ENCODE assay signal across 17 cellular contexts in the genomic region with DNA sequence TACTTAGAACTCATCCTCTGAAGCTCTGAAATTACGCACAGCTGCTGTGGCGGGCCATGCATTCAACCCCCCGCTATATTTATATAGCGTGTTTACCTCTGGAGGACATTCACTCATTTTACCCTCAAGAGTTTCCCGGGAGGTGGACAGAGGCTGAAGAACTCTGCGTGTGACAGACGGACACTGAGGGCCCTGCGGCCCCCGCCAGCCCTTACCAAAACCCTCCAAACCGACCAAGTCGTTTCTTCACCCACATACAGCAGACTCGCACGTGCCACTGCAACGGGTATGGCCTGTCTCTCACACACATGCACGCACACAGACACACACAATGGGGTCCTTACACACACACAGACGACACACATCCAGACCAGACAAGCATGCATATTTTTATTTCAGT.
DNase-seq lines count a peak whose midpoint lies in the region; ATAC-seq, FAIRE-seq and TF ChIP-seq lines count a peak whose summit lies in the region.
"Had no signal": no experiment of that assay in that cellular context is flagged by ENCODE, and none has a peak within 500 bp of the region (broad histone marks: within the 10 kb centered on the region; RNA-seq: fewer than 3 reads in every experiment).

No MANE protein-coding gene starts in this region.

- no peak for FAIRE-seq in frontal cortex (lab: Jason Lieb, UNC)
- FAIRE-seq: K562 had no signal

- no peak for TF ChIP-seq POLR2A in transverse colon (IDR thresholded peaks at IDR 0.05)

- H3K9me2 ChIP-seq in hepatocyte (replicated peaks; ENCODE audit: insufficient read depth) = no peaks in the 10 kb centered on the region

- H3K4me3 ChIP-seq in SJSA1 (no peak overlapping the region), hepatocyte (no peak overlapping the region), mucosa of rectum (ENCODE audit: low read length in 2 of 2) (no peak overlapping the region), transverse colon (no peak overlapping the region)
- H3K4me3 ChIP-seq: BLaER1 treated with 17β-estradiol and CSF1 and Interleukin-3, amounts not matched to agents 10 nM and 100 nM; K562 had no signal

- in situ Hi-C loops in transverse colon (cut with MboI; ENCODE audit: low pct_ligation_motif_present in 1 of 4, low pct_unique_long_range_greater_than_20kb in 1 of 4, low sequenced_read_pairs in 3 of 4) = no loop called here

- H3K9me3 ChIP-seq in SJSA1 (replicated peaks) (no peaks in the 10 kb centered on the region), hepatocyte (ENCODE audit: low read depth) (no peaks in the 10 kb centered on the region), mucosa of rectum (ENCODE audit: control insufficient read depth in 2 of 2, low read length in 2 of 2) (no peaks in the 10 kb centered on the region), transverse colon (no peaks in the 10 kb centered on the region)
- H3K9me3 ChIP-seq: BLaER1 treated with 17β-estradiol and CSF1 and Interleukin-3, amounts not matched to agents 10 nM and 100 nM; Caco-2 had no signal

- H3K4me1 ChIP-seq in SJSA1 (replicated peaks) (peaks cover 81% of the 10 kb centered on the region), hepatocyte (ENCODE audit: insufficient read depth) (peaks cover 31% of the 10 kb centered on the region), mucosa of rectum (ENCODE audit: control insufficient read depth in 2 of 2, insufficient read depth in 2 of 2, low read length in 2 of 2) (peaks cover 3 to 9% of the 10 kb centered on the region in 2 donors), transverse colon (peaks cover 0 to 21% (median 10%) of the 10 kb centered on the region in 4 donors)
- H3K4me1 ChIP-seq: BLaER1 treated with 17β-estradiol and CSF1 and Interleukin-3, amounts not matched to agents 10 nM and 100 nM had no signal

- H3K27me3 ChIP-seq in SJSA1 (replicated peaks) = no peaks in the 10 kb centered on the region
- peaks cover 56% of the 10 kb centered on the region for H3K27me3 ChIP-seq in hepatocyte
- peaks cover 16 to 17% of the 10 kb centered on the region in 2 donors for H3K27me3 ChIP-seq in mucosa of rectum (ENCODE audit: control insufficient read depth in 2 of 2, insufficient read depth in 2 of 2, low read length in 2 of 2)
- H3K27me3 ChIP-seq in transverse colon = peaks cover 30% of the 10 kb centered on the region

- TF ChIP-seq EP300 in transverse colon (IDR thresholded peaks at IDR 0.05; ENCODE audit: low read depth) = no peak

- intact Hi-C loops in transverse colon (cut with DNase I; ENCODE audit: low total_unique reads) = no loop called here

- no peak overlapping the region for H2AFZ ChIP-seq in hepatocyte

- DNase-seq in SJSA1 (ENCODE audit: low read depth in 1 of 2, low spot score in 2 of 2) (no peak), hepatocyte (ENCODE audit: low spot score) (no peak), transverse colon (no peak), frontal cortex (ENCODE audit: low spot score in 2 of 2) (no peak)
- DNase-seq: Caco-2; CD8-positive, alpha-beta T cell; DMS153; DMS79; GF-D8; GOT3; H9 had no signal

- no peak overlapping the region for H3K9ac ChIP-seq in mucosa of rectum (ENCODE audit: low read depth in 1 of 2, low read length in 2 of 2)
- H3K9ac ChIP-seq: BLaER1 treated with 17β-estradiol and CSF1 and Interleukin-3, amounts not matched to agents 10 nM and 100 nM had no signal

- peak overlapping the region; percentile 47 for H3K4me2 ChIP-seq in hepatocyte
- H3K4me2 ChIP-seq: BLaER1 treated with 17β-estradiol and CSF1 and Interleukin-3, amounts not matched to agents 10 nM and 100 nM had no signal

- ATAC-seq in HG03159 (IDR thresholded peaks at IDR 0.05; ENCODE audit: unreplicated experiment) (no peak), HG03460 (IDR thresholded peaks at IDR 0.05; ENCODE audit: unreplicated experiment) (no peak)
- ATAC-seq: CD8-positive, alpha-beta T cell; K562 had no signal

- H3K36me3 ChIP-seq in SJSA1 (no peaks in the 10 kb centered on the region), hepatocyte (replicated peaks; ENCODE audit: insufficient read depth, low read depth) (no peaks in the 10 kb centered on the region), mucosa of rectum (ENCODE audit: control insufficient read depth in 2 of 2, insufficient read depth in 2 of 2, low read length in 2 of 2) (no peaks in the 10 kb centered on the region), transverse colon (no peaks in the 10 kb centered on the region)
- H3K36me3 ChIP-seq: BLaER1 treated with 17β-estradiol and CSF1 and Interleukin-3, amounts not matched to agents 10 nM and 100 nM had no signal

- H3K27ac ChIP-seq in SJSA1 (peak overlapping the region; percentile 100), hepatocyte (peak overlapping the region; percentile 91), mucosa of rectum (ENCODE audit: low read depth in 2 of 2, low read length in 2 of 2) (peak overlapping the region; percentile 70 to 81), transverse colon (peak overlapping the region; percentile 68 to 95 (median 90))
- H3K27ac ChIP-seq: BLaER1 treated with 17β-estradiol and CSF1 and Interleukin-3, amounts not matched to agents 10 nM and 100 nM; HL-60 had no signal

- peaks cover 3% of the 10 kb centered on the region for H3K79me2 ChIP-seq in hepatocyte

- TF ChIP-seq CTCF in hepatocyte (IDR thresholded peaks at IDR 0.05; ENCODE audit: poor library complexity) (no peak), transverse colon (IDR thresholded peaks at IDR 0.05) (no peak)

- no peaks in the 10 kb centered on the region for H4K20me1 ChIP-seq in hepatocyte (ENCODE audit: insufficient read depth, poor library complexity, severe bottlenecking)

- 77% methylated on average over 16 of the region's 16 CpGs for WGBS in hepatocyte (ENCODE audit: low lambda C conversion rate, missing lambda C conversion rate)
- 58 to 72% methylated on average over 4 to 16 of the region's 16 CpGs for WGBS in transverse colon (ENCODE audit: low coverage in 1 of 2), 2 donors
